Comparison of ENCODE assay signal across 16 cellular contexts in the genomic region with DNA sequence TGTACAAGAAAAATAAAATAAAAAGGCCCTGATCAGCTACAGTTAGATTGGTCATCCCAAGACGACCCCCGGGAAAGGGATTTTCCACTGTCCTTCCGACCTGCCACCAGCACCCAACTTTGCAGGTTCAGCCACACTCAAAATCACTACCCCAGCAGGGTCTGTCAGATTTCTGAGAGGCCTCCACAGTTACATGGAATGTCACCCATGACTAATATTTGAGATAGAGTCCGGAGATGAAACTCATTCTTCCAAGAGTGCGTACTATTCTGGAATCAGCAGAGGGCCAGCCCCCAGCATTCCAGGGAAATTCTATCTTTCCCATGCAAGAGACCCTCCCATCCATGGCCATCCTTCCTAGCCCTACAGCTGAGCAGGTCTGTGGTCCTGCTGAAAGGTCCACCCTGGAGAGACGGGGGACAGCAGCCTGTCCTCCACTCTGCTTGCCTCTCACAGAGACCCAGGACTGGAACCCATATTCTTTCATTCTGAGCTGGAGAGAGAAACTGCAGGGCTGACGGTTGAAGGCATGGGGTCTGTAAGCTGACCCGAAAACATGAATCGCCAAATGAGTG. TPM values are rescaled to one million over a fixed set of nuclear protein-coding genes. Genes with fewer than 3 reads are reported as not detected.
DNase-seq lines count a peak whose midpoint lies in the region; ATAC-seq and TF ChIP-seq lines count a peak whose summit lies in the region.
"Had no signal": no experiment of that assay in that cellular context is flagged by ENCODE, and none has a peak within 500 bp of the region (broad histone marks: within the 10 kb centered on the region; RNA-seq: fewer than 3 reads in every experiment).

No MANE protein-coding gene starts in this region.

- H3K9me3 ChIP-seq in OCI-LY1 (ENCODE audit: low read length) (no peaks in the 10 kb centered on the region), right lobe of liver (no peaks in the 10 kb centered on the region), smooth muscle cell (replicated peaks; ENCODE audit: low read depth) (no peaks in the 10 kb centered on the region)

- H3K79me2 ChIP-seq in OCI-LY1 (ENCODE audit: insufficient read depth, low read length) (no peaks in the 10 kb centered on the region), smooth muscle cell (ENCODE audit: low read depth) (no peaks in the 10 kb centered on the region)

- H3K36me3 ChIP-seq in OCI-LY1 (ENCODE audit: insufficient read depth, low read length) (no peaks in the 10 kb centered on the region), right lobe of liver (no peaks in the 10 kb centered on the region), smooth muscle cell (ENCODE audit: low read depth) (no peaks in the 10 kb centered on the region)

- H3F3A ChIP-seq in OCI-LY1 (ENCODE audit: insufficient read depth, low read length), result no peaks in the 10 kb centered on the region
- H3F3A ChIP-seq in smooth muscle cell (ENCODE audit: low read depth), result no peaks in the 10 kb centered on the region

- no peaks in the 10 kb centered on the region for H4K20me1 ChIP-seq in OCI-LY1 (ENCODE audit: insufficient read depth, low read length)
- H4K20me1 ChIP-seq in smooth muscle cell (ENCODE audit: low read depth), result no peaks in the 10 kb centered on the region

- TF ChIP-seq CTCF in OCI-LY1 (IDR thresholded peaks at IDR 0.05; ENCODE audit: low read length) (no peak), right lobe of liver (IDR thresholded peaks at IDR 0.05) (no peak), nephron (IDR thresholded peaks at IDR 0.05; ENCODE audit: unreplicated experiment in 3 of 3) (no peak), smooth muscle cell (IDR thresholded peaks at IDR 0.05; ENCODE audit: borderline replicate concordance, insufficient read depth, poor library complexity, severe bottlenecking) (no peak)

- no peak overlapping the region for H2AFZ ChIP-seq in OCI-LY1 (ENCODE audit: low read length)
- no peak overlapping the region for H2AFZ ChIP-seq in smooth muscle cell (ENCODE audit: low read depth)

- H3K27ac ChIP-seq in OCI-LY1 (ENCODE audit: low read depth, low read length, poor library complexity, severe bottlenecking) (peak overlapping the region; percentile 51), right lobe of liver (peak overlapping the region in 2 of 3 donors; percentile 94 to 98), smooth muscle cell (ENCODE audit: low read depth) (no peak overlapping the region)

- TF ChIP-seq POLR2A in right lobe of liver (IDR thresholded peaks at IDR 0.05), result no peak

- H3K9me3 Mint-ChIP-seq in nephron, result no peaks in the 10 kb centered on the region
- H3K9me3 Mint-ChIP-seq: CD8-positive, alpha-beta T cell had no signal

- H3K9ac ChIP-seq in OCI-LY1 (ENCODE audit: low read length) (0 out of 2 replicates have a peak overlapping the region, but pooled peaks have one; percentile 16), smooth muscle cell (ENCODE audit: low read depth) (no peak overlapping the region)

- intact Hi-C loops in right lobe of liver (cut with DNase I), result no loop called here
- intact Hi-C loops in left ventricle myocardium superior (cut with micrococcal nuclease), result no loop called here

- H3K27me3 ChIP-seq in OCI-LY1 (ENCODE audit: insufficient read depth, low read length) (no peaks in the 10 kb centered on the region), right lobe of liver (no peaks in the 10 kb centered on the region), smooth muscle cell (ENCODE audit: low read depth) (no peaks in the 10 kb centered on the region)

- no peak overlapping the region for H3K4me3 ChIP-seq in OCI-LY1 (ENCODE audit: low read depth, low read length, poor library complexity, severe bottlenecking)
- no peak overlapping the region for H3K4me3 ChIP-seq in right lobe of liver
- no peak overlapping the region for H3K4me3 ChIP-seq in smooth muscle cell
- H3K4me3 ChIP-seq: K562 had no signal

- no peaks in the 10 kb centered on the region for H3K9me2 ChIP-seq in OCI-LY1 (ENCODE audit: low read depth, low read length)

- H3K4me2 ChIP-seq in OCI-LY1 (ENCODE audit: low read length), result no peak overlapping the region
- H3K4me2 ChIP-seq in smooth muscle cell, result peak overlapping the region; percentile 26

- 76% methylated on average over 3 of the region's 9 CpGs for WGBS in right lobe of liver (ENCODE audit: insufficient coverage, low coverage, low lambda C conversion rate, missing lambda C conversion rate)
- 79% methylated on average over 9 of the region's 9 CpGs for WGBS in smooth muscle cell (ENCODE audit: low lambda C conversion rate)

- no peak for DNase-seq in right lobe of liver
- no peak for DNase-seq in smooth muscle cell (lab: John Stamatoyannopoulos, UW; ENCODE audit: unreplicated experiment)
- DNase-seq in left ventricle myocardium superior, result no peak
- DNase-seq in islet precursor cell, result no peak
- DNase-seq: CD8-positive, alpha-beta T cell; COR-L47; DMS153; EL had no signal

- peaks cover 44% of the 10 kb centered on the region for H3K4me1 Mint-ChIP-seq in nephron

- no peak for ATAC-seq in right lobe of liver
- ATAC-seq in left ventricle myocardium superior, result no peak
- ATAC-seq in HG03159 (IDR thresholded peaks at IDR 0.05; ENCODE audit: unreplicated experiment), result no peak
- ATAC-seq in HG03457 (IDR thresholded peaks at IDR 0.05; ENCODE audit: unreplicated experiment), result no peak
- ATAC-seq: CD8-positive, alpha-beta T cell; HCT116; K562 had no signal

- H3K4me3 Mint-ChIP-seq in nephron, result no peak overlapping the region
- H3K4me3 Mint-ChIP-seq: CD14-positive monocyte; CD8-positive, alpha-beta T cell had no signal

- H3K27me3 Mint-ChIP-seq in nephron (ENCODE audit: low read depth), result peaks cover 8% of the 10 kb centered on the region

- no peaks in the 10 kb centered on the region for H3K36me3 Mint-ChIP-seq in nephron (ENCODE audit: low read depth)
- H3K36me3 Mint-ChIP-seq: CD14-positive monocyte; CD8-positive, alpha-beta T cell had no signal

- H3K27ac Mint-ChIP-seq in nephron, result peak overlapping the region in 2 of 3 experiments; percentile 0 to 14
- H3K27ac Mint-ChIP-seq: CD14-positive monocyte; CD8-positive, alpha-beta T cell had no signal

- H3K4me1 ChIP-seq in OCI-LY1 (ENCODE audit: insufficient read depth, low read length, severe bottlenecking), result peaks cover 97% of the 10 kb centered on the region
- peaks cover 0 to 65% (median 29%) of the 10 kb centered on the region in 4 donors for H3K4me1 ChIP-seq in right lobe of liver
- H3K4me1 ChIP-seq in smooth muscle cell (ENCODE audit: low read depth), result no peaks in the 10 kb centered on the region

RNA-seq across cellular contexts. Expression of a gene that starts 5.8 kb away (rescaled TPM):
- 100 to 1,000 TPM in 2 of 6 experiments, 10 to 100 TPM in 4; 31.1 to 213 (median 86.1) TPM for total RNA-seq in right lobe of liver
- not detected in 2 replicates for total RNA-seq in smooth muscle cell
- not detected in 2 replicates for polyA plus RNA-seq in smooth muscle cell
- 0.32 TPM for total RNA-seq in left ventricle myocardium superior
- total RNA-seq: A673 had no signal

Comparison
In these comparisons a context has a peak if more than half of its experiments do, and no peak if none do; other contexts are left out.
1. RNA of a gene that starts 5.8 kb away (total RNA-seq): 31.1 to 213 TPM in right lobe of liver; 0.32 TPM in left ventricle myocardium superior (single experiment) and not detected in smooth muscle cell; every median in the first group is over 10 times any median in the second.